In genomic region chr13:100269837-100270236, GRCh38 we compare ENCODE assay signal across 10 cellular contexts.
DNase-seq lines count a peak whose midpoint lies in the region; ATAC-seq, FAIRE-seq and TF ChIP-seq lines count a peak whose summit lies in the region.
"Had no signal": no experiment of that assay in that cellular context is flagged by ENCODE, and none has a peak within 500 bp of the region (broad histone marks: within the 10 kb centered on the region; RNA-seq: fewer than 3 reads in every experiment).

No MANE protein-coding gene starts in this region.

- H3K27ac ChIP-seq in mammary epithelial cell (ENCODE audit: insufficient read depth, low read depth, low read length) (no peak overlapping the region), substantia nigra (ENCODE audit: low read depth, low read length, poor library complexity, severe bottlenecking) (no peak overlapping the region)
- H3K27ac ChIP-seq: Peyer's patch had no signal

- no peak overlapping the region for H3K4me3 ChIP-seq in mammary epithelial cell (replicated peaks in 1 of 3; ENCODE audit: insufficient read depth in 1 of 3, low read depth in 2 of 3, low read length in 3 of 3)
- H3K4me3 ChIP-seq: Peyer's patch had no signal

- dilution Hi-C loops in mammary epithelial cell (cut with HindIII; ENCODE audit: low sequenced_read_pairs) = no loop called here

- WGBS in mammary epithelial cell (ENCODE audit: low coverage, missing lambda C conversion rate) = 45% methylated on average over 2 of the region's 2 CpGs

- no peak overlapping the region for H3K4me2 ChIP-seq in mammary epithelial cell (ENCODE audit: insufficient read depth, low read depth, low read length)

- H3K9ac ChIP-seq in mammary epithelial cell (ENCODE audit: insufficient read depth, low read length) = no peak overlapping the region

- H3K36me3 ChIP-seq in mammary epithelial cell (ENCODE audit: insufficient read depth, low read length) = peaks cover 6% of the 10 kb centered on the region

- H3K79me2 ChIP-seq in mammary epithelial cell (ENCODE audit: insufficient read depth, low read length) = no peaks in the 10 kb centered on the region

- TF ChIP-seq CTCF in mammary epithelial cell (conservative IDR thresholded peaks at IDR 0.05 in 1 of 2, IDR thresholded peaks at IDR 0.05 in 1 of 2; ENCODE audit: extremely low read depth in 1 of 2, insufficient read depth in 1 of 2, low read depth in 1 of 2, low read length in 2 of 2) = no peak

- peaks cover 8% of the 10 kb centered on the region for H3K4me1 ChIP-seq in mammary epithelial cell (ENCODE audit: insufficient read depth, low read length)
- H3K4me1 ChIP-seq: Peyer's patch had no signal

- peak overlapping the region; percentile 29 for H2AFZ ChIP-seq in mammary epithelial cell (ENCODE audit: low read depth, low read length)

- in situ Hi-C loops in mammary epithelial cell (cut with MboI; ENCODE audit: low sequenced_read_pairs in 2 of 2) = no loop called here

- no peaks in the 10 kb centered on the region for H4K20me1 ChIP-seq in mammary epithelial cell (ENCODE audit: insufficient read depth, low read length)

- DNase-seq in HK-2 (ENCODE audit: unreplicated experiment) = peak; percentile 6
- DNase-seq in mammary epithelial cell = peak; percentile 12
- peak in 41 of 51 donors; percentile 0 to 64 (median 21) for DNase-seq in hypothalamus (lab: John Stamatoyannopoulos, UW)
- peak in 44 of 49 donors; percentile 2 to 77 (median 34) for DNase-seq in substantia nigra (lab: John Stamatoyannopoulos, UW)
- no peak for DNase-seq in HTR-8/SVneo (ENCODE audit: insufficient read length, low spot score)
- DNase-seq: GOT3 had no signal

- FAIRE-seq in HTR-8/SVneo (lab: Jason Lieb, UNC) = no peak

- no peak for ATAC-seq in GM18517 (IDR thresholded peaks at IDR 0.05; ENCODE audit: unreplicated experiment)
- no peak for ATAC-seq in GM18867 (IDR thresholded peaks at IDR 0.05; ENCODE audit: unreplicated experiment)
- ATAC-seq in HG02884 (IDR thresholded peaks at IDR 0.05; ENCODE audit: unreplicated experiment) = no peak

- intact Hi-C loops in mammary epithelial cell (cut with micrococcal nuclease) = no loop called here

- no peaks in the 10 kb centered on the region for H3K27me3 ChIP-seq in mammary epithelial cell (ENCODE audit: insufficient read depth, low read length)
- H3K27me3 ChIP-seq: Peyer's patch had no signal

- CTCF ChIA-PET in mammary epithelial cell (lab: Charles Lee; ENCODE audit: low non-redundant PET) = no interaction called here

- no TSS peak for BruUV-seq in mammary epithelial cell (replicated peaks; lab: Mats Ljungman, UMichigan)

- no peaks in the 10 kb centered on the region for H3K9me3 ChIP-seq in mammary epithelial cell (replicated peaks; ENCODE audit: insufficient read depth, low read length)
- H3K9me3 ChIP-seq: Peyer's patch had no signal
